In genomic region chr4:152258804-152259708, GRCh38 we compare ENCODE assay signal across 12 cellular contexts.
DNase-seq lines count a peak whose midpoint lies in the region; ATAC-seq and TF ChIP-seq lines count a peak whose summit lies in the region.
"Had no signal": no experiment of that assay in that cellular context is flagged by ENCODE, and none has a peak within 500 bp of the region (broad histone marks: within the 10 kb centered on the region; RNA-seq: fewer than 3 reads in every experiment).

No MANE protein-coding gene starts in this region.

- no peaks in the 10 kb centered on the region for H3K27me3 ChIP-seq in psoas muscle (ENCODE audit: insufficient read depth in 3 of 3, low read length in 2 of 3)
- no peaks in the 10 kb centered on the region for H3K27me3 ChIP-seq in thyroid gland
- H3K27me3 ChIP-seq: BE2C had no signal

- H3K27ac ChIP-seq in psoas muscle (no peak overlapping the region), thyroid gland (no peak overlapping the region)

- no peaks in the 10 kb centered on the region for H3K27me3 Mint-ChIP-seq in activated naive CD4-positive, alpha-beta T cell treated with anti-CD3 and anti-CD28 coated beads, Interleukin-2, amount 50 U/mL, for 24 hours
- H3K27me3 Mint-ChIP-seq in WTC11 (ENCODE audit: low read depth) (no peaks in the 10 kb centered on the region; the same call in 1 of the 2 replicates), type B pancreatic cell (peaks cover 4% of the 10 kb centered on the region)

- peak overlapping the region; percentile 88 for H3K27ac Mint-ChIP-seq in activated naive CD4-positive, alpha-beta T cell treated with anti-CD3 and anti-CD28 coated beads, Interleukin-2, amount 50 U/mL, for 24 hours
- H3K27ac Mint-ChIP-seq in WTC11 (peak overlapping the region; percentile 21; the same call in 1 of the 2 replicates), type B pancreatic cell (peak overlapping the region; percentile 85)

- no peak overlapping the region for H3K4me3 ChIP-seq in psoas muscle
- H3K4me3 ChIP-seq in thyroid gland (replicated peaks in 1 of 3): no peak overlapping the region

- CTCF ChIA-PET in WTC11 (lab: Charles Lee): no interaction called here

- intact Hi-C loops in psoas muscle (cut with DNase I): no loop called here
- intact Hi-C loops in thyroid gland (cut with DNase I): no loop called here

- 43 to 59% (median 52%) methylated on average over 8 of the region's 8 CpGs for WGBS in psoas muscle, 3 donors
- 71 to 75% methylated on average over 8 of the region's 8 CpGs for WGBS in thyroid gland, 2 donors

- ATAC-seq in WTC11 (peak; percentile 74), psoas muscle (no peak)
- no peak for ATAC-seq in stimulated activated naive CD8-positive, alpha-beta T cell treated with anti-CD3 and anti-CD28 coated beads, Interleukin-15, Interleukin-2, amounts not matched to agents 100 U/mL and 50 U/mL, for 24 hours

- H3K9me3 Mint-ChIP-seq in activated naive CD4-positive, alpha-beta T cell treated with anti-CD3 and anti-CD28 coated beads, Interleukin-2, amount 50 U/mL, for 24 hours: no peaks in the 10 kb centered on the region
- H3K9me3 Mint-ChIP-seq in WTC11 (peaks cover 33% of the 10 kb centered on the region), type B pancreatic cell (peaks cover 10% of the 10 kb centered on the region)

- H3K4me1 ChIP-seq in psoas muscle (no peaks in the 10 kb centered on the region), thyroid gland (peaks cover 9% of the 10 kb centered on the region in 2 donors)
- H3K4me1 ChIP-seq: BE2C had no signal

- H3K9me3 ChIP-seq in psoas muscle (peaks cover 7% of the 10 kb centered on the region), thyroid gland (no peaks in the 10 kb centered on the region)
- H3K9me3 ChIP-seq: BE2C had no signal

- H3K4me3 Mint-ChIP-seq in activated naive CD4-positive, alpha-beta T cell treated with anti-CD3 and anti-CD28 coated beads, Interleukin-2, amount 50 U/mL, for 24 hours: peak overlapping the region; percentile 35
- no peak overlapping the region for H3K4me3 Mint-ChIP-seq in WTC11
- H3K4me3 Mint-ChIP-seq in type B pancreatic cell: peak overlapping the region; percentile 40

- TF ChIP-seq CTCF in WTC11 (IDR thresholded peaks at IDR 0.05) (no peak), type B pancreatic cell (conservative IDR thresholded peaks at IDR 0.05) (no peak), psoas muscle (IDR thresholded peaks at IDR 0.05) (no peak), thyroid gland (IDR thresholded peaks at IDR 0.05) (no peak)

- no peak for TF ChIP-seq POLR2A in thyroid gland (IDR thresholded peaks at IDR 0.05)

- no peaks in the 10 kb centered on the region for H3K4me1 Mint-ChIP-seq in activated naive CD4-positive, alpha-beta T cell treated with anti-CD3 and anti-CD28 coated beads, Interleukin-2, amount 50 U/mL, for 24 hours
- H3K4me1 Mint-ChIP-seq in WTC11: peaks cover 4% of the 10 kb centered on the region
- H3K4me1 Mint-ChIP-seq in type B pancreatic cell (ENCODE audit: unreplicated experiment): peaks cover 14% of the 10 kb centered on the region

- no peaks in the 10 kb centered on the region for H3K36me3 Mint-ChIP-seq in activated naive CD4-positive, alpha-beta T cell treated with anti-CD3 and anti-CD28 coated beads, Interleukin-2, amount 50 U/mL, for 24 hours
- peaks cover 9% of the 10 kb centered on the region for H3K36me3 Mint-ChIP-seq in WTC11
- peaks cover 2% of the 10 kb centered on the region for H3K36me3 Mint-ChIP-seq in type B pancreatic cell

- no peak for DNase-seq in activated naive CD4-positive, alpha-beta T cell treated with anti-CD3 and anti-CD28 coated beads, Interleukin-2, amount 50 U/mL, for 16 hours
- DNase-seq in WTC11 (ENCODE audit: low spot score) (no peak), glomerular endothelial cell (ENCODE audit: extremely low read depth, low read depth, low spot score) (peak; percentile 81), type B pancreatic cell (ENCODE audit: extremely low spot score, unreplicated experiment) (no peak), psoas muscle (no peak), thyroid gland (no peak)
- DNase-seq in stimulated activated naive CD8-positive, alpha-beta T cell treated with anti-CD3 and anti-CD28 coated beads, Interleukin-15, Interleukin-2, amounts not matched to agents 100 U/mL and 50 U/mL, for 24 hours: no peak
- DNase-seq: BE2C, left cardiac atrium, NCI-H146, T-helper 9 cell had no signal

- H3K36me3 ChIP-seq in psoas muscle (ENCODE audit: insufficient read depth in 1 of 2, low read depth in 1 of 2) (no peaks in the 10 kb centered on the region), thyroid gland (no peaks in the 10 kb centered on the region)
- H3K36me3 ChIP-seq: BE2C had no signal

- POLR2A ChIA-PET in WTC11 (lab: Charles Lee): no interaction called here

TF ChIP-seq in WTC11, 78 proteins besides CTCF, POLR2A, EP300 and RAD21:
- TF ChIP-seq ZNF423 (CRISPR knock-in tag; IDR thresholded peaks at IDR 0.05) (no peak), GTF2I (CRISPR knock-in tag; conservative IDR thresholded peaks at IDR 0.05) (0 out of 2 replicates have a peak, but pooled peaks have one; percentile 29)

Comparison
In these comparisons a context has a peak if more than half of its experiments do, and no peak if none do; other contexts are left out.
1. H3K27ac Mint-ChIP-seq: peak in every context shown above with its lines; median percentile 88 in activated naive CD4-positive, alpha-beta T cell treated with anti-CD3 and anti-CD28 coated beads, Interleukin-2, amount 50 U/mL, for 24 hours; 85 in type B pancreatic cell; 21 in WTC11.